16 cellular contexts compared by ENCODE assay signal in the genomic region with DNA sequence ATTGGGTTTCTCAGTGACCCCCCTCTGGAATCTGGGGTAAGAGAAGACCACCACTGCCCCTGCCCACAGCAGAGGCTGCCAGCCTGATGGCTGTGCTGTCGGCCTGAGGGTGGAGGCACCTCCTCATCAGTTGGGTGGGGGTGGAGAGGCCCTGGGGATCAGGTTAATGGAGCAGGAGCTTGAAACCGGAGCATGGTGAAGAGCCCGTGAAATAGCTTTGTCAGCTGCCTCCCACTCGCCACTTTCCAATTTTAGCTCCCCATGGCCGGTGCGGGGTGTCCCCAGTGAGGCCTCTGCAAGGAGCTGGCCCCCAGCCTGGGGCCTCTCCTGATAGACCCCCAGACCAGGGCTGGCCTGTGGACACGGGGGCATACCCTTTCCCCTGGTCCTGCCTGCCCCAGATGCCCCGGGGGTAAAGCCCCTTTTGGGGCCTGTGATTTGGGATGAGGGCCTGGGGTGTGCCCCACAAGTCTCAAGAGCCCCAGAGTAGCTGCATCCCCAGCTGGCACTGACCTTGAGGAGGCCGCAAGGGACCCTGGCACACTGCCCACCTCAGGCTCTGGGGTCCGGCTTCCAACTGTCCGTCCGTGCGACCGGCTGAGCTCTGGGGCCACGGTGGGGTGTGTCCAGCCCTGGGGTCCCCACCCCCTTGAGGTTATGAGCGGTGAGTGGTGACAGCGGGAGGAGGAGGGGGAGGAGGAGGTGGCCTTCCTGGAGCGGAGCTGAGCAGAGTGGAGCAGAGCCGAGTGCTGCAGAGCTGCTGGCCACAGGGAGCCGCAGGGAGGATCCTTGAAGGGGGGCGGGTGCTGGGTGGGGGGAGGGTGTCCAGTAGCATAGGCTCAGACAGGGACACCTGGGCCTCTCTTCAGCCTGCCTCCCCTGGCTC. TPM values are rescaled to one million over a fixed set of nuclear protein-coding genes. Genes with fewer than 3 reads are reported as not detected.
DNase-seq lines count a peak whose midpoint lies in the region; ATAC-seq, FAIRE-seq and TF ChIP-seq lines count a peak whose summit lies in the region.
"Had no signal": no experiment of that assay in that cellular context is flagged by ENCODE, and none has a peak within 500 bp of the region (broad histone marks: within the 10 kb centered on the region; RNA-seq: fewer than 3 reads in every experiment).

A gene with protein sequence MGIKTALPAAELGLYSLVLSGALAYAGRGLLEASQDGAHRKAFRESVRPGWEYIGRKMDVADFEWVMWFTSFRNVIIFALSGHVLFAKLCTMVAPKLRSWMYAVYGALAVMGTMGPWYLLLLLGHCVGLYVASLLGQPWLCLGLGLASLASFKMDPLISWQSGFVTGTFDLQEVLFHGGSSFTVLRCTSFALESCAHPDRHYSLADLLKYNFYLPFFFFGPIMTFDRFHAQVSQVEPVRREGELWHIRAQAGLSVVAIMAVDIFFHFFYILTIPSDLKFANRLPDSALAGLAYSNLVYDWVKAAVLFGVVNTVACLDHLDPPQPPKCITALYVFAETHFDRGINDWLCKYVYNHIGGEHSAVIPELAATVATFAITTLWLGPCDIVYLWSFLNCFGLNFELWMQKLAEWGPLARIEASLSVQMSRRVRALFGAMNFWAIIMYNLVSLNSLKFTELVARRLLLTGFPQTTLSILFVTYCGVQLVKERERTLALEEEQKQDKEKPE (minus strand): TSS at position 733 of the 886 bp plus-strand sequence. CDS start 1,972 bp downstream, outside the sequence.

- H3K18ac ChIP-seq in H1 (ENCODE audit: extremely low read depth, low read length), result no peak within 1 kb of the TSS; the same call in 1 of the 2 replicates

- no peaks in the 10 kb centered on the region for H3K4me1 Mint-ChIP-seq in type B pancreatic cell (ENCODE audit: unreplicated experiment)
- peaks cover 5 to 22% (median 8%) of the 10 kb centered on the region in 4 donors for H3K4me1 Mint-ChIP-seq in CD4-positive, alpha-beta memory T cell

- no peak for FAIRE-seq in H1 (lab: Jason Lieb, UNC)
- FAIRE-seq: keratinocyte had no signal

- no peaks in the 10 kb centered on the region for H3K9me3 ChIP-seq in H1 (ENCODE audit: insufficient read depth in 2 of 2, low read depth in 1 of 2, low read length in 1 of 2)
- no peaks in the 10 kb centered on the region for H3K9me3 ChIP-seq in CD4-positive, alpha-beta memory T cell (ENCODE audit: control insufficient read depth in 1 of 2, low read length in 2 of 2)

- H2BK5ac ChIP-seq in H1 (ENCODE audit: low read depth, low read length), result no peak within 1 kb of the TSS

- TF ChIP-seq EP300 in H1 (IDR thresholded peaks at IDR 0.05; ENCODE audit: borderline replicate concordance in 1 of 2, low read depth in 2 of 2, low read length in 2 of 2), result no peak

- H2AK5ac ChIP-seq in H1 (ENCODE audit: low read depth, low read length), result no peak within 1 kb of the TSS

- H3K27ac Mint-ChIP-seq in type B pancreatic cell, result no peak within 1 kb of the TSS
- H3K27ac Mint-ChIP-seq in CD4-positive, alpha-beta memory T cell, result no peak within 1 kb of the TSS
- H3K27ac Mint-ChIP-seq: nephron progenitor cell had no signal

- no peak within 1 kb of the TSS for H3K4me3 Mint-ChIP-seq in type B pancreatic cell
- H3K4me3 Mint-ChIP-seq in CD4-positive, alpha-beta memory T cell, result no peak within 1 kb of the TSS
- H3K4me3 Mint-ChIP-seq: nephron progenitor cell had no signal

- TF ChIP-seq CTCF in H1 (IDR thresholded peaks at IDR 0.05; ENCODE audit: control extremely low read depth in 1 of 3, insufficient read depth in 1 of 3, low read depth in 1 of 3, low read length in 3 of 3), result no peak
- no peak for TF ChIP-seq CTCF in type B pancreatic cell (conservative IDR thresholded peaks at IDR 0.05)

- CTCF ChIA-PET in H1 (lab: Charles Lee; ENCODE audit: partially characterized antibody), result interaction anchor here (0.7 to 4.4 kb wide), 10 partner anchors 10 to 60 kb away, joined by 3 to 27 read pairs (median 6); no protein-coding TSS in a partner anchor
- CTCF ChIA-PET in CD4-positive, alpha-beta memory T cell (lab: Charles Lee; ENCODE audit: partially characterized antibody), result no interaction called here

- TF ChIP-seq POLR2A in H1 (IDR thresholded peaks at IDR 0.05; ENCODE audit: control extremely low read depth in 1 of 2, low read depth in 2 of 2, low read length in 2 of 2), result no peak

- no peaks in the 10 kb centered on the region for H3K9me3 Mint-ChIP-seq in type B pancreatic cell
- H3K9me3 Mint-ChIP-seq in CD4-positive, alpha-beta memory T cell, result no peaks in the 10 kb centered on the region
- H3K9me3 Mint-ChIP-seq: nephron progenitor cell had no signal

- WGBS in H1 (ENCODE audit: extremely low coverage in 1 of 2, insufficient coverage in 1 of 2, insufficient read length in 1 of 2, insufficient replicate concordance in 2 of 2, low coverage in 1 of 2, low lambda C conversion rate in 2 of 2, missing lambda C conversion rate in 1 of 2), 2 experiments, result 92% methylated on average over 17 of the region's 21 CpGs; no CpG with 5 or more reads in 1 of the 2 experiments

- no peaks in the 10 kb centered on the region; a peak in 1 of 7 replicates for H3K27me3 ChIP-seq in H1 (replicated peaks in 1 of 4; ENCODE audit: control insufficient read depth in 3 of 4, extremely low read depth in 1 of 4, insufficient read depth in 3 of 4, low read length in 3 of 4)
- H3K27me3 ChIP-seq in CD4-positive, alpha-beta memory T cell (ENCODE audit: insufficient read depth, low read length), result no peaks in the 10 kb centered on the region

- H3K56ac ChIP-seq in H1 (replicated peaks; ENCODE audit: insufficient read length, low read depth, low read length), result no peak within 1 kb of the TSS

- H3K79me2 ChIP-seq in H1 (ENCODE audit: control insufficient read depth in 1 of 2, insufficient read depth in 2 of 2, low read length in 2 of 2), result no peaks in the 10 kb centered on the region

- peak within 1 kb of the TSS; percentile 4; the same call in 1 of the 2 replicates for H4K8ac ChIP-seq in H1 (ENCODE audit: extremely low read depth, insufficient read depth, low read length)

- H3K23me2 ChIP-seq in H1 (ENCODE audit: low read depth, low read length), result peaks cover 2% of the 10 kb centered on the region; the same call in 1 of the 2 replicates

- no peak within 1 kb of the TSS for H3K23ac ChIP-seq in H1 (ENCODE audit: insufficient read length)

- no peak within 1 kb of the TSS for H3K27ac ChIP-seq in H1 (ENCODE audit: low read depth, low read length)
- no peak within 1 kb of the TSS for H3K27ac ChIP-seq in CD4-positive, alpha-beta memory T cell (ENCODE audit: low read depth, low read length)

- no peak within 1 kb of the TSS for H4K5ac ChIP-seq in H1 (ENCODE audit: insufficient read length, low read depth, low read length)

- H3K4me2 ChIP-seq in H1 (ENCODE audit: insufficient read depth in 1 of 2, low read depth in 2 of 2, low read length in 2 of 2), result no peak within 1 kb of the TSS

- POLR2A ChIA-PET in H1 (lab: Charles Lee; ENCODE audit: partially characterized antibody), result interaction anchor here (0.6 to 3.0 kb wide), 2 partner anchors 11 to 52 kb away, joined by 6 to 9 read pairs; no protein-coding TSS in a partner anchor
- POLR2A ChIA-PET in CD4-positive, alpha-beta memory T cell (lab: Charles Lee; ENCODE audit: partially characterized antibody), result no interaction called here

- no peak for ATAC-seq in HG03432 (IDR thresholded peaks at IDR 0.05; ENCODE audit: unreplicated experiment)

- H3K36me3 Mint-ChIP-seq in type B pancreatic cell, result no peaks in the 10 kb centered on the region
- H3K36me3 Mint-ChIP-seq in CD4-positive, alpha-beta memory T cell, result no peaks in the 10 kb centered on the region

- intact Hi-C loops in CD4-positive, alpha-beta memory T cell (cut with micrococcal nuclease), result no loop called here

- no peaks in the 10 kb centered on the region for H3K79me1 ChIP-seq in H1 (ENCODE audit: low read depth, low read length)

- TF ChIP-seq RAD21 in H1 (IDR thresholded peaks at IDR 0.05 in 1 of 2, conservative IDR thresholded peaks at IDR 0.05 in 1 of 2; ENCODE audit: low read depth in 2 of 2, low read length in 2 of 2), result no peak

- peaks cover 0 to 12% (median 0%) of the 10 kb centered on the region in 4 experiments; a peak in 3 of 7 replicates for H3K4me1 ChIP-seq in H1 (replicated peaks in 1 of 4; ENCODE audit: control insufficient read depth in 3 of 4, insufficient read depth in 4 of 4, low read length in 3 of 4)
- peaks cover 4% of the 10 kb centered on the region for H3K4me1 ChIP-seq in CD4-positive, alpha-beta memory T cell (ENCODE audit: insufficient read depth, low read length)

- no peak within 1 kb of the TSS for H3K14ac ChIP-seq in H1 (ENCODE audit: insufficient read length)

- H3K4me3 ChIP-seq in H1 (ENCODE audit: extremely low read depth in 1 of 4, insufficient read depth in 2 of 4, low read depth in 3 of 4, low read length in 4 of 4), result no peak within 1 kb of the TSS
- no peak within 1 kb of the TSS for H3K4me3 ChIP-seq in CD4-positive, alpha-beta memory T cell (ENCODE audit: low read length in 2 of 2)

- H2BK120ac ChIP-seq in H1 (replicated peaks; ENCODE audit: low read depth, low read length), result no peak within 1 kb of the TSS

- no peak within 1 kb of the TSS for H3K9ac ChIP-seq in H1 (replicated peaks in 1 of 4; ENCODE audit: extremely low read depth in 1 of 4, low read depth in 3 of 4, low read length in 3 of 4)

- 0 out of 2 replicates have a peak within 1 kb of the TSS, but pooled peaks have one; percentile 5 for H2BK12ac ChIP-seq in H1 (ENCODE audit: low read depth, low read length)

- no peak within 1 kb of the TSS for H2BK20ac ChIP-seq in H1 (ENCODE audit: low read length)

- H3K4ac ChIP-seq in H1 (replicated peaks; ENCODE audit: insufficient read length, low read depth, low read length), result no peak within 1 kb of the TSS

- DNase-seq in activated CD8-positive, alpha-beta memory T cell treated with anti-CD3 and anti-CD28 coated beads for 24 hours, result peak; percentile 50
- no peak for DNase-seq in activated CD8-positive, alpha-beta memory T cell treated with anti-CD3 and anti-CD28 coated beads, Interleukin-2, amount 50 U/mL, for 4 hours
- DNase-seq in H1 (ENCODE audit: low read depth in 1 of 2, low spot score in 2 of 2), result peak in 1 of 2 experiments; percentile 45
- DNase-seq in midbrain (lab: John Stamatoyannopoulos, UW), result peak; percentile 56
- DNase-seq in type B pancreatic cell (ENCODE audit: extremely low spot score, unreplicated experiment), result peak; percentile 64
- no peak for DNase-seq in CD4-positive, alpha-beta memory T cell
- DNase-seq in SK-N-DZ (ENCODE audit: low spot score), result no peak
- DNase-seq: amniotic stem cell, NCI-H524, SIG-M5 had no signal

- no peak within 1 kb of the TSS for H2AFZ ChIP-seq in H1 (ENCODE audit: low read length)

- peaks cover 0 to 2% of the 10 kb centered on the region in 2 experiments for H4K20me1 ChIP-seq in H1 (replicated peaks in 1 of 2; ENCODE audit: control insufficient read depth in 1 of 2, insufficient read depth in 2 of 2, low read length in 2 of 2)

- H3K36me3 ChIP-seq in H1 (ENCODE audit: control insufficient read depth in 2 of 4, insufficient read depth in 4 of 4, low read length in 3 of 4), result no peaks in the 10 kb centered on the region
- no peaks in the 10 kb centered on the region for H3K36me3 ChIP-seq in CD4-positive, alpha-beta memory T cell (ENCODE audit: insufficient read depth, low read length)

- no peak within 1 kb of the TSS for H4K91ac ChIP-seq in H1 (replicated peaks; ENCODE audit: insufficient read length, low read length)

- peaks cover 19% of the 10 kb centered on the region for H3K27me3 Mint-ChIP-seq in type B pancreatic cell
- peaks cover 3 to 5% of the 10 kb centered on the region in 2 donors for H3K27me3 Mint-ChIP-seq in CD4-positive, alpha-beta memory T cell

- 0 out of 2 replicates have a peak within 1 kb of the TSS, but pooled peaks have one; percentile 16 for H2BK15ac ChIP-seq in H1 (ENCODE audit: low read length)

RNA-seq across cellular contexts. Expression of the gene that starts here (rescaled TPM):
- total RNA-seq in H1 (2021; fragmentation: NEBNext Ultra II Directional; extraction: Animal tissue kit (Norgen Biotek cat#: 25700)), result not detected in 2 replicates
- polyA plus RNA-seq in H1 (2011; rRNA removed), result 0.16 and 0.18 TPM in 2 replicates
- polyA plus RNA-seq in H1 (2011; cell fraction: cytosol; rRNA removed), result 0.45 TPM
- polyA plus RNA-seq in H1 (2011; cell fraction: nucleus; rRNA removed), result 1.0 TPM
- 0.11 to 0.64 TPM (median 0.47 TPM) in 3 of 4 replicates, not detected in the other for polyA plus RNA-seq in H1 (2012, experiment 1 of 2)
- not detected for polyA plus RNA-seq in H1 (2012, experiment 2 of 2)
- polyA plus RNA-seq in H1 (2013, experiment 1 of 2), result 0.08 TPM
- polyA plus RNA-seq in H1 (2013, experiment 2 of 2), result 0.24 TPM
- 0.50 TPM in 1 of 2 replicates, not detected in the other for polyA minus RNA-seq in H1 (2011; rRNA and poly(A)+ RNA removed)
- not detected for polyA minus RNA-seq in H1 (2011; cell fraction: cytosol; rRNA and poly(A)+ RNA removed)
- polyA minus RNA-seq in H1 (2011; cell fraction: nucleus; rRNA and poly(A)+ RNA removed), result not detected
- not detected in 2 replicates for total RNA-seq in type B pancreatic cell (ENCODE audit: low replicate concordance)
- not detected for total RNA-seq in CD4-positive, alpha-beta memory T cell
- not detected for polyA plus RNA-seq in CD4-positive, alpha-beta memory T cell
- 0.19 TPM in 1 of 2 replicates, not detected in the other for polyA plus RNA-seq in SK-N-DZ (2014; cell fraction: cytosol; rRNA removed)
- polyA plus RNA-seq in SK-N-DZ (2014; cell fraction: nucleus; rRNA removed), result 1.1 TPM in 1 of 2 replicates, not detected in the other
- total RNA-seq: fibroblast of villous mesenchyme, HT-29 had no signal
- polyA plus RNA-seq: AG04450, keratinocyte had no signal

Comparison
In these comparisons a context has a peak if more than half of its experiments do, and no peak if none do; other contexts are left out.
1. DNase-seq: peak in activated CD8-positive, alpha-beta memory T cell treated with anti-CD3 and anti-CD28 coated beads for 24 hours (single experiment) and midbrain (single experiment); none in activated CD8-positive, alpha-beta memory T cell treated with anti-CD3 and anti-CD28 coated beads, Interleukin-2, amount 50 U/mL, for 4 hours (single experiment), CD4-positive, alpha-beta memory T cell (0 of 5) and SK-N-DZ (single experiment).
2. Peak in DNase-seq in type B pancreatic cell; RNA of the gene not detected or under 1 TPM.